Comparison of ENCODE assay signal across 12 cellular contexts in the genomic region with DNA sequence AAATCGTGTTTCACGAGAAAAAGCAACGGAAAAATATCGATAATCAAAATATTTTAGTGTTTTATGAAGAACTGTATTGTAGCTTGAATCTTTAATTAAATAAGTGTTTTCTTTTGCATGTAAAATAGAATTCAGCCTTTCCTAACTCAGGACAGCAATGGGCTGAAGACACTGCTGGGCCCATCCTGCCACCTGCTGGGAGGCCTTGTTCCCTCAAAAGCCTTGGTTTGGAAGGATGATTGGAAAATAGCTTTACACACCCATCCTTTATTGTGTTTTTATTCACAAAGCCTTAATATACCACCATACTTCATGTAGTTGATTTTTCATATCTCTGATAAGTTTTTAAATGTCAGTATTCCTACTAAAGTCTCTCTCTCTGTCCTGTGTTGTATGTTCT. TPM values are rescaled to one million over a fixed set of nuclear protein-coding genes. Genes with fewer than 3 reads are reported as not detected.
DNase-seq lines count a peak whose midpoint lies in the region; ATAC-seq, FAIRE-seq and TF ChIP-seq lines count a peak whose summit lies in the region.
"Not testable (repeated sequence)": the region's sequence is repeated elsewhere in the genome, so short reads cannot be mapped to it uniquely, and the experiment has no call there.
"Had no signal": no experiment of that assay in that cellular context is flagged by ENCODE, and none has a peak within 500 bp of the region (broad histone marks: within the 10 kb centered on the region; RNA-seq: fewer than 3 reads in every experiment).

No MANE protein-coding gene starts in this region.

- H3K9ac ChIP-seq in HCT116 (ENCODE audit: low read length); HepG2 (ENCODE audit: insufficient read depth, low read depth, low read length): not testable (repeated sequence)

- not testable (repeated sequence) for H3K36me3 ChIP-seq in HCT116 (ENCODE audit: control insufficient read depth in 1 of 2, insufficient read depth in 2 of 2, low read length in 2 of 2); PC-9 (ENCODE audit: low read depth); HepG2 (replicated peaks in 1 of 2; ENCODE audit: control insufficient read depth in 1 of 2, insufficient read depth in 2 of 2, low read length in 2 of 2)

- CTCF ChIA-PET in A549 (lab: Yijun Ruan, JAX); HCT116 (lab: Charles Lee); PC-9 (lab: Charles Lee); HepG2 (lab: Yijun Ruan, JAX; ENCODE audit: low intra/inter-chr PET ratio, low total read pairs): not testable (repeated sequence)

- H3K79me2 ChIP-seq in HCT116 (ENCODE audit: insufficient read depth, low read length); PC-9 (ENCODE audit: low read depth); HepG2 (ENCODE audit: insufficient read depth, low read length): not testable (repeated sequence)

- H2AFZ ChIP-seq in HCT116 (ENCODE audit: low read depth, low read length, poor library complexity, severe bottlenecking); PC-9; HepG2 (ENCODE audit: low read length): not testable (repeated sequence)

- not testable (repeated sequence) for H3K36me3 Mint-ChIP-seq in stimulated activated naive B cell treated with anti-CD40 and anti-IgM and Interleukin-4, amounts not matched to agents 10 μg/mL and 1 μg/mL and 100 μg/mL, for 72 hours

- not testable (repeated sequence) for H3K27me3 ChIP-seq in HCT116 (ENCODE audit: insufficient read depth, low read length); PC-9 (ENCODE audit: insufficient read depth, low read depth); HepG2 (ENCODE audit: control insufficient read depth in 1 of 2, insufficient read depth in 2 of 2, low read length in 2 of 2)

- not testable (repeated sequence) for DNase-seq in A549 (ENCODE audit: low read depth in 1 of 2, low spot score in 1 of 2); HCT116 (ENCODE audit: low read depth, low spot score); PC-9; fibroblast of the aortic adventitia (ENCODE audit: low read depth); HepG2 (ENCODE audit: low spot score); stimulated activated naive B cell treated with anti-CD40 and anti-IgM and Interleukin-4, amounts not matched to agents 10 μg/mL and 1 μg/mL and 100 μg/mL, for 72 hours

- not testable (repeated sequence) for H3K4me3 Mint-ChIP-seq in stimulated activated naive B cell treated with anti-CD40 and anti-IgM and Interleukin-4, amounts not matched to agents 10 μg/mL and 1 μg/mL and 100 μg/mL, for 72 hours

- in situ Hi-C loops in HepG2 (cut with HindIII; ENCODE audit: extremely low pct_ligation_motif_present, low pct_unique_long_range_greater_than_20kb), result not testable (repeated sequence)

- not testable (repeated sequence) for H3K4me1 Mint-ChIP-seq in stimulated activated naive B cell treated with anti-CD40 and anti-IgM and Interleukin-4, amounts not matched to agents 10 μg/mL and 1 μg/mL and 100 μg/mL, for 72 hours

- intact Hi-C loops in HCT116 (cut with micrococcal nuclease); PC-9 (cut with micrococcal nuclease; ENCODE audit: unreplicated experiment); HepG2 (cut with micrococcal nuclease; ENCODE audit: unreplicated experiment): not testable (repeated sequence)

- not testable (repeated sequence) for H3K9me3 Mint-ChIP-seq in stimulated activated naive B cell treated with anti-CD40 and anti-IgM and Interleukin-4, amounts not matched to agents 10 μg/mL and 1 μg/mL and 100 μg/mL, for 72 hours

- TF ChIP-seq CTCF in A549 (IDR thresholded peaks at IDR 0.05) (0 out of 3 replicates have a peak, but pooled peaks have one; percentile 13), LNCAP (IDR thresholded peaks at IDR 0.05) (peak; percentile 47), PC-9 (conservative IDR thresholded peaks at IDR 0.05) (peak; percentile 65), fibroblast of the aortic adventitia (IDR thresholded peaks at IDR 0.05; ENCODE audit: insufficient read depth, low read length) (peak; percentile 10)
- TF ChIP-seq CTCF in HCT116 (IDR thresholded peaks at IDR 0.05 in 2 of 3, conservative IDR thresholded peaks at IDR 0.05 in 1 of 3; ENCODE audit: borderline replicate concordance in 1 of 3, insufficient read depth in 1 of 3, low read depth in 2 of 3, low read length in 2 of 3); HepG2 (CRISPR knock-in tag; IDR thresholded peaks at IDR 0.05): not testable (repeated sequence)

- H3K27ac Mint-ChIP-seq in stimulated activated naive B cell treated with anti-CD40 and anti-IgM and Interleukin-4, amounts not matched to agents 10 μg/mL and 1 μg/mL and 100 μg/mL, for 72 hours, result peak overlapping the region; percentile 51

- H4K20me1 ChIP-seq in HCT116 (ENCODE audit: insufficient read depth); PC-9 (ENCODE audit: insufficient read depth); HepG2 (ENCODE audit: insufficient read depth, low read length): not testable (repeated sequence)

- H3K9me3 ChIP-seq in A549; HCT116 (ENCODE audit: control insufficient read depth in 1 of 2, insufficient read depth in 1 of 2, low read depth in 1 of 2, low read length in 2 of 2); PC-9 (ENCODE audit: insufficient read depth, low read depth); HepG2 (ENCODE audit: low read length): not testable (repeated sequence)

- not testable (repeated sequence) for H3K27me3 Mint-ChIP-seq in stimulated activated naive B cell treated with anti-CD40 and anti-IgM and Interleukin-4, amounts not matched to agents 10 μg/mL and 1 μg/mL and 100 μg/mL, for 72 hours

- H3K4me3 ChIP-seq in A549; HCT116 (replicated peaks in 1 of 2; ENCODE audit: low read depth in 1 of 2, low read length in 2 of 2); PC-9; fibroblast of the aortic adventitia (ENCODE audit: low read depth, low read length); HepG2 (replicated peaks in 1 of 3; ENCODE audit: insufficient read depth in 1 of 3, low read depth in 2 of 3, low read length in 3 of 3): not testable (repeated sequence)

- WGBS in A549 (ENCODE audit: missing lambda C conversion rate), result 55% methylated on average over 4 of the region's 4 CpGs
- 0% methylated on average over 4 of the region's 4 CpGs for WGBS in HepG2 (ENCODE audit: low lambda C conversion rate)

- not testable (repeated sequence) for H3K27ac ChIP-seq in A549; HCT116 (ENCODE audit: low read depth, low read length); PC-9; HepG2 (ENCODE audit: extremely low read length, insufficient read depth, low read length)

- not testable (repeated sequence) for TF ChIP-seq POLR2A in A549 (IDR thresholded peaks at IDR 0.05; ENCODE audit: low read length); HCT116 (IDR thresholded peaks at IDR 0.05; ENCODE audit: borderline replicate concordance, extremely low read depth, insufficient read depth, insufficient read length); HepG2 (IDR thresholded peaks at IDR 0.05; ENCODE audit: insufficient read depth in 1 of 2, low read depth in 2 of 2, low read length in 2 of 2)

- ATAC-seq in A549 (peak; percentile 49 to 69; a peak in 3 of 6 replicates), HCT116 (peak; percentile 73), SK-N-SH treated with all-trans-retinoic acid at 6 μM for 48 hours (peak; percentile 76), HepG2 (peak; percentile 63)
- ATAC-seq in stimulated activated naive B cell treated with anti-CD40 and anti-IgM and Interleukin-4, amounts not matched to agents 10 μg/mL and 1 μg/mL and 100 μg/mL, for 72 hours (replicated peaks), result not testable (repeated sequence)

- not testable (repeated sequence) for H3K4me1 ChIP-seq in A549; HCT116 (ENCODE audit: control insufficient read depth in 1 of 2, insufficient read depth in 2 of 2, low read length in 2 of 2); PC-9 (replicated peaks; ENCODE audit: insufficient read depth); HepG2 (ENCODE audit: insufficient read depth, low read length)

- RAD21 ChIA-PET in HCT116 (lab: Charles Lee; ENCODE audit: low non-redundant PET in 1 of 2, low total read pairs in 2 of 2, uncharacterized antibody in 2 of 2, unreplicated experiment in 2 of 2), result not testable (repeated sequence)

- H3K9me2 ChIP-seq in HCT116 (ENCODE audit: insufficient read depth); PC-9 (ENCODE audit: insufficient read depth): not testable (repeated sequence)

- POLR2A ChIA-PET in A549 (lab: Yijun Ruan, JAX); HCT116 (lab: Charles Lee); PC-9 (lab: Charles Lee; ENCODE audit: unreplicated experiment); HepG2 (lab: Yijun Ruan, JAX): not testable (repeated sequence)

- not testable (repeated sequence) for H3F3A ChIP-seq in PC-9 (ENCODE audit: insufficient read depth, low read depth)

- FAIRE-seq in A549 (lab: Jason Lieb, UNC); HepG2 (lab: Jason Lieb, UNC): not testable (repeated sequence)

- TF ChIP-seq EP300 in A549 (IDR thresholded peaks at IDR 0.05); HepG2 (IDR thresholded peaks at IDR 0.05; ENCODE audit: low read depth in 2 of 2, low read length in 2 of 2); HepG2 (CRISPR knock-in tag; IDR thresholded peaks at IDR 0.05; ENCODE audit: borderline replicate concordance): not testable (repeated sequence)

- BruUV-seq in HCT116 (replicated peaks; lab: Mats Ljungman, UMichigan); PC-9 (replicated peaks; lab: Mats Ljungman, UMichigan); HepG2 (replicated peaks; lab: Mats Ljungman, UMichigan): not testable (repeated sequence)

- peak in 1 of 2 experiments; percentile 18; a peak in 1 of 5 replicates for TF ChIP-seq RAD21 in A549 (conservative IDR thresholded peaks at IDR 0.05 in 1 of 2, IDR thresholded peaks at IDR 0.05 in 1 of 2)
- peak; percentile 35; the same call in 1 of the 2 replicates for TF ChIP-seq RAD21 in HCT116 (IDR thresholded peaks at IDR 0.05; ENCODE audit: low read depth)
- not testable (repeated sequence) for TF ChIP-seq RAD21 in HepG2 (CRISPR knock-in tag; IDR thresholded peaks at IDR 0.05)

- not testable (repeated sequence) for H3K4me2 ChIP-seq in A549; HCT116 (ENCODE audit: low read length); PC-9; HepG2 (ENCODE audit: low read depth, low read length)

RNA-seq across cellular contexts. Expression of a gene that starts 43.5 kb away (rescaled TPM):
- polyA plus RNA-seq in A549 (2011; rRNA removed), result not detected in 2 replicates
- 0.01 TPM in 1 of 2 replicates, not detected in the other for polyA plus RNA-seq in A549 (2012; cell fraction: cytosol; rRNA removed)
- 0.04 TPM in 1 of 2 replicates, not detected in the other for polyA plus RNA-seq in A549 (2012; cell fraction: nucleus; rRNA removed)
- polyA plus RNA-seq in A549 (2017; fragmentation: RNase III; extraction: RNeasy Plus Mini Kit Qiagen cat#74134 plus additional on column Dnase treatment), result not detected in 3 replicates
- not detected in 2 replicates for polyA minus RNA-seq in A549 (2011; rRNA and poly(A)+ RNA removed)
- not detected for total RNA-seq in HCT116 (2021; ENCODE audit: unreplicated experiment)
- 0.03 and 0.04 TPM in 2 replicates for polyA plus RNA-seq in HCT116 (2012)
- not detected in 2 replicates for total RNA-seq in PC-9 (2021)
- not detected in 2 replicates for total RNA-seq in fibroblast of the aortic adventitia (ENCODE audit: low replicate concordance)
- not detected in 2 replicates for total RNA-seq in HepG2 (2016; rRNA removed; fragmentation: Illumina TruSeq; extraction: Trizol)
- total RNA-seq in HepG2 (2016; cell fraction: cytosol; rRNA removed; fragmentation: Illumina TruSeq; extraction: Trizol; ENCODE audit: low read depth), result not detected in 2 replicates
- total RNA-seq in HepG2 (2016; cell fraction: insoluble cytoplasmic fraction; rRNA removed; fragmentation: Illumina TruSeq; extraction: Trizol), result not detected in 2 replicates
- not detected in 2 replicates for total RNA-seq in HepG2 (2016; cell fraction: membrane; rRNA removed; fragmentation: Illumina TruSeq; extraction: Trizol)
- not detected in 2 replicates for total RNA-seq in HepG2 (2016; cell fraction: nucleus; rRNA removed; fragmentation: Illumina TruSeq; extraction: Trizol)
- polyA plus RNA-seq in HepG2 (2011; rRNA removed), result not detected in 2 replicates
- polyA plus RNA-seq in HepG2 (2011; cell fraction: cytosol; rRNA removed), result not detected in 2 replicates
- not detected in 2 replicates for polyA plus RNA-seq in HepG2 (2011; cell fraction: nucleus; rRNA removed)
- polyA plus RNA-seq in HepG2 (2012), result not detected in 2 replicates
- not detected in 2 replicates for polyA plus RNA-seq in HepG2 (2016; cell fraction: cytosol; fragmentation: Illumina TruSeq; extraction: Trizol; ENCODE audit: low read depth)
- polyA plus RNA-seq in HepG2 (2016; cell fraction: insoluble cytoplasmic fraction; fragmentation: Illumina TruSeq; extraction: Trizol; ENCODE audit: low read depth), result not detected in 2 replicates
- not detected in 2 replicates for polyA plus RNA-seq in HepG2 (2016; cell fraction: membrane; fragmentation: Illumina TruSeq; extraction: Trizol; ENCODE audit: low read depth)
- not detected in 2 replicates for polyA plus RNA-seq in HepG2 (2016; cell fraction: nucleus; fragmentation: Illumina TruSeq; extraction: Trizol; ENCODE audit: insufficient read depth, low read depth)
- not detected in 2 replicates for polyA minus RNA-seq in HepG2 (2011; rRNA and poly(A)+ RNA removed; ENCODE audit: low replicate concordance)
- polyA minus RNA-seq in HepG2 (2011; cell fraction: cytosol; rRNA and poly(A)+ RNA removed), result not detected in 2 replicates
- not detected in 2 replicates for polyA minus RNA-seq in HepG2 (2011; cell fraction: nucleus; rRNA and poly(A)+ RNA removed)
- total RNA-seq: A172; Calu3; CD8-positive, alpha-beta T cell; GM23338 had no signal
- polyA plus RNA-seq: GM23338 had no signal
